In genomic region chr1:9352364-9353140, GRCh38 we compare ENCODE assay signal across 14 cellular contexts. TPM values are rescaled to one million over a fixed set of nuclear protein-coding genes. Genes with fewer than 3 reads are reported as not detected.
DNase-seq lines count a peak whose midpoint lies in the region; ATAC-seq and TF ChIP-seq lines count a peak whose summit lies in the region.
"Had no signal": no experiment of that assay in that cellular context is flagged by ENCODE, and none has a peak within 500 bp of the region (broad histone marks: within the 10 kb centered on the region; RNA-seq: fewer than 3 reads in every experiment).

No MANE protein-coding gene starts in this region.

- H3K36me3 Mint-ChIP-seq in nephron progenitor cell (ENCODE audit: low read depth): peaks cover 22% of the 10 kb centered on the region

- H3K9me3 ChIP-seq in vagina: no peaks in the 10 kb centered on the region
- no peaks in the 10 kb centered on the region for H3K9me3 ChIP-seq in lower lobe of right lung
- H3K9me3 ChIP-seq: upper lobe of right lung had no signal

- no peaks in the 10 kb centered on the region for H3K27me3 ChIP-seq in vagina
- H3K27me3 ChIP-seq in lower lobe of right lung (ENCODE audit: low read depth): no peaks in the 10 kb centered on the region
- H3K27me3 ChIP-seq: upper lobe of right lung had no signal

- peaks cover 85% of the 10 kb centered on the region for H3K4me1 Mint-ChIP-seq in nephron progenitor cell

- H3K27ac Mint-ChIP-seq in nephron progenitor cell: peak overlapping the region; percentile 29
- H3K27ac Mint-ChIP-seq: activated naive CD8-positive, alpha-beta T cell; IgD-negative memory B cell had no signal

- H3K27me3 Mint-ChIP-seq in nephron progenitor cell (ENCODE audit: low read depth, poor library complexity): peaks cover 7% of the 10 kb centered on the region
- H3K27me3 Mint-ChIP-seq: activated naive CD8-positive, alpha-beta T cell; IgD-negative memory B cell had no signal

- H3K27ac ChIP-seq in coronary artery: peak overlapping the region; percentile 78 to 90
- peak overlapping the region; percentile 33 for H3K27ac ChIP-seq in vagina
- H3K27ac ChIP-seq in lower lobe of right lung: no peak overlapping the region
- H3K27ac ChIP-seq: upper lobe of right lung had no signal

- H3K36me3 ChIP-seq in vagina (peaks cover 0 to 9% of the 10 kb centered on the region in 2 donors), lower lobe of right lung (peaks cover 18% of the 10 kb centered on the region)

- peak; percentile 59 for DNase-seq in NCI-H82 (lab: John Stamatoyannopoulos, UW)
- DNase-seq in NCI-H82 treated with DMSO at 0.1 percent for 48 hours (lab: John Stamatoyannopoulos, UW; ENCODE audit: unreplicated experiment): no peak
- no peak for DNase-seq in coronary artery (ENCODE audit: low spot score)
- peak; percentile 72 for DNase-seq in nephron progenitor cell
- no peak for DNase-seq in vagina (ENCODE audit: extremely low spot score in 2 of 2)
- DNase-seq in G401 (ENCODE audit: low spot score): no peak
- DNase-seq in hepatic stellate cell (ENCODE audit: low spot score): no peak
- DNase-seq in lower lobe of right lung: no peak
- DNase-seq: NCI-H1092 treated with DMSO at 0.1 percent for 48 hours; NCI-H524 treated with DMSO at 0.1 percent for 48 hours; stimulated activated CD4-positive, alpha-beta T cell treated with anti-CD3 and anti-CD28 coated beads, Interleukin-2, amount 100 ng/mL, for 24 hours; upper lobe of right lung had no signal

- H3K4me3 ChIP-seq in coronary artery: peak overlapping the region; percentile 45
- no peak overlapping the region for H3K4me3 ChIP-seq in vagina
- H3K4me3 ChIP-seq in lower lobe of right lung: no peak overlapping the region
- H3K4me3 ChIP-seq: upper lobe of right lung had no signal

- H3K4me1 ChIP-seq in vagina: peaks cover 50% of the 10 kb centered on the region
- H3K4me1 ChIP-seq in lower lobe of right lung: peaks cover 4% of the 10 kb centered on the region
- H3K4me1 ChIP-seq: upper lobe of right lung had no signal

- no peak for ATAC-seq in lower lobe of right lung
- ATAC-seq: upper lobe of right lung had no signal

- in situ Hi-C loops in G401 (cut with HindIII; ENCODE audit: low sequenced_read_pairs): no loop called here

- TF ChIP-seq POLR2A in vagina (IDR thresholded peaks at IDR 0.05): no peak

- no peaks in the 10 kb centered on the region for H3K9me3 Mint-ChIP-seq in nephron progenitor cell

- intact Hi-C loops in vagina (cut with DNase I): no loop called here
- intact Hi-C loops in lower lobe of right lung (cut with DNase I): no loop called here

- TF ChIP-seq CTCF in coronary artery (IDR thresholded peaks at IDR 0.05) (no peak), nephron progenitor cell (IDR thresholded peaks at IDR 0.05) (peak; percentile 17), vagina (IDR thresholded peaks at IDR 0.05) (no peak), lower lobe of right lung (IDR thresholded peaks at IDR 0.05) (no peak)

- peak overlapping the region; percentile 30 for H3K4me3 Mint-ChIP-seq in nephron progenitor cell
- H3K4me3 Mint-ChIP-seq: activated naive CD8-positive, alpha-beta T cell; IgD-negative memory B cell had no signal

RNA-seq across cellular contexts. Expression of gene SPSB1, which starts 59.9 kb away (rescaled TPM):
- 40.0 TPM for total RNA-seq in vagina
- total RNA-seq in G401 (2014; rRNA removed; shearing (Covaris generic)): 25.1 and 38.8 TPM in 2 replicates
- total RNA-seq in lower lobe of right lung: 14.7 TPM

Comparison
In these comparisons a context has a peak if more than half of its experiments do, and no peak if none do; other contexts are left out.
1. DNase-seq: peak in NCI-H82 (single experiment) and nephron progenitor cell (single experiment); none in NCI-H82 treated with DMSO at 0.1 percent for 48 hours (single experiment), coronary artery (single experiment), vagina (0 of 2), G401 (single experiment), hepatic stellate cell (single experiment) and lower lobe of right lung (single experiment).